Comparison of ENCODE assay signal across 29 cellular contexts in genomic region chr2:241197947-241198346, GRCh38.
"Had no signal": no experiment of that assay in that cellular context is flagged by ENCODE, and none has a peak within 500 bp of the region (broad histone marks: within the 10 kb centered on the region; RNA-seq: fewer than 3 reads in every experiment).

No MANE protein-coding gene starts in this region.

- DNase-seq: colonic mucosa; effector memory CD4-positive, alpha-beta T cell; erythroblast; esophagus squamous epithelium; foreskin melanocyte; glutamatergic neuron; hypothalamus; immature natural killer cell; islet precursor cell; kidney glomerular epithelial cell; left ventricle myocardium superior; occipital lobe; stimulated activated CD4-positive, alpha-beta T cell treated with anti-CD3 and anti-CD28 coated beads, Interleukin-12 subunit alpha, Interleukin-12 subunit beta, amount 100 ng/mL, for 4 hours; stimulated activated CD4-positive, alpha-beta T cell treated with anti-CD3 and anti-CD28 coated beads, Interleukin-1b, Interleukin-23, amount 100 ng/mL, for 48 hours; stimulated activated CD4-positive, alpha-beta T cell treated with anti-CD3 and anti-CD28 coated beads, Interleukin-4, amount 100 ng/mL, for 1 hour; stimulated activated CD8-positive, alpha-beta memory T cell treated with anti-CD3 and anti-CD28 coated beads, Interleukin-4, amount 100 ng/mL, for 48 hours; stimulated activated naive CD4-positive, alpha-beta T cell; stimulated activated naive CD8-positive, alpha-beta T cell treated with anti-CD3 and anti-CD28 coated beads, Interleukin-15, amount 100 ng/mL, for 72 hours; transverse colon; upper lobe of right lung; uterus had no signal

- H3K4me3 Mint-ChIP-seq: dendritic cell treated with granulocyte-macrophage colony-stimulating factor and Interleukin-4, amounts not matched to agents 40 ng/mL and 50 ng/mL, for 4 days; immature natural killer cell; memory B cell; nephron; stimulated activated naive CD8-positive, alpha-beta T cell treated with anti-CD3 and anti-CD28 coated beads, Interleukin-15, amount 100 ng/mL, for 72 hours had no signal

- H3K4me1 ChIP-seq: colonic mucosa, pancreas, suprapubic skin, transverse colon, upper lobe of right lung, uterus had no signal

- H3K36me3 Mint-ChIP-seq: immature natural killer cell, memory B cell had no signal

- H3K27ac Mint-ChIP-seq: dendritic cell treated with granulocyte-macrophage colony-stimulating factor and Interleukin-4, amounts not matched to agents 40 ng/mL and 50 ng/mL, for 4 days; immature natural killer cell; memory B cell; nephron; stimulated activated naive CD8-positive, alpha-beta T cell treated with anti-CD3 and anti-CD28 coated beads, Interleukin-15, amount 100 ng/mL, for 72 hours had no signal

- H3K4me3 ChIP-seq: colonic mucosa, esophagus squamous epithelium, lung, pancreas, smooth muscle cell, suprapubic skin, transverse colon, upper lobe of right lung, uterus had no signal

- H3K4me1 Mint-ChIP-seq: immature natural killer cell, memory B cell had no signal

- H3K27me3 Mint-ChIP-seq: dendritic cell treated with granulocyte-macrophage colony-stimulating factor and Interleukin-4, amounts not matched to agents 40 ng/mL and 50 ng/mL, for 4 days; memory B cell; stimulated activated naive CD8-positive, alpha-beta T cell treated with anti-CD3 and anti-CD28 coated beads, Interleukin-15, amount 100 ng/mL, for 72 hours had no signal

- H3K27ac ChIP-seq: colonic mucosa, esophagus squamous epithelium, pancreas, suprapubic skin, transverse colon, upper lobe of right lung, uterus had no signal

- ATAC-seq: left ventricle myocardium superior; pancreas; sciatic nerve; stimulated activated naive CD8-positive, alpha-beta T cell treated with anti-CD3 and anti-CD28 coated beads, Interleukin-15, amount 100 ng/mL, for 72 hours; upper lobe of right lung had no signal

- H3K36me3 ChIP-seq: colonic mucosa, esophagus squamous epithelium, pancreas, suprapubic skin, transverse colon, upper lobe of right lung, uterus had no signal

- H3K27me3 ChIP-seq: colonic mucosa, esophagus squamous epithelium, pancreas, suprapubic skin, transverse colon, upper lobe of right lung, uterus had no signal

- H3K9me3 ChIP-seq: colonic mucosa, esophagus squamous epithelium, pancreas, suprapubic skin, transverse colon, upper lobe of right lung, uterus had no signal

- H3K9me3 Mint-ChIP-seq: dendritic cell treated with granulocyte-macrophage colony-stimulating factor and Interleukin-4, amounts not matched to agents 40 ng/mL and 50 ng/mL, for 4 days; immature natural killer cell; memory B cell; nephron; stimulated activated naive CD8-positive, alpha-beta T cell treated with anti-CD3 and anti-CD28 coated beads, Interleukin-15, amount 100 ng/mL, for 72 hours had no signal
